Comparison of ENCODE assay signal across 25 cellular contexts in the genomic region with DNA sequence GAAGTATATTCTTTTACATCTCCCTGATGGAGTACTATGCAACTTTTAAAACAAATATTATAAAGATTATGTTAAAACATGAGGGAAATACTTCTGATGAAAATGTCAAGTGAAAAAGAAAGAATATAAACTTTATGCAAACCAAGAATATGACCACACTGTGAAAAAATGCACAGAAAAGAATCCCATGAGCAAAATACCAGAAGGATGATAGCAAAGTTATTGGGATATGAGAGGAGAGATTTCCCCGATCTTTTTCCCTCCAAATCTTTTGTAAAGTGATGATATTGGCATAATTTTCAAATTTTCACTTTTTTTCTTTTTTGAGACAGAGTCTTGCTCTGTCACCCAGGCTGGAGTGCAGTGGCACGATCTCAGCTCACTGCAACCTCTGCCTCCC.
"Had no signal": no experiment of that assay in that cellular context is flagged by ENCODE, and none has a peak within 500 bp of the region (broad histone marks: within the 10 kb centered on the region; RNA-seq: fewer than 3 reads in every experiment).

No MANE protein-coding gene starts in this region.

- H3K36me3 ChIP-seq: gastroesophageal sphincter, neutrophil, right lobe of liver, stomach, suprapubic skin, uterus had no signal

- H3K27ac ChIP-seq: gastroesophageal sphincter, neutrophil, right lobe of liver, stomach, suprapubic skin, uterus had no signal

- H3K4me1 ChIP-seq: gastroesophageal sphincter, uterus had no signal

- DNase-seq: activated CD4-positive, alpha-beta T cell treated with anti-CD3 and anti-CD28 coated beads, Interleukin-2, amount 10 ng/mL, durations not matched to agents 7 days and 5 days; activated CD8-positive, alpha-beta memory T cell treated with anti-CD3 and anti-CD28 coated beads, Interleukin-2, amount 10 ng/mL, durations not matched to agents 7 days and 5 days; activated CD8-positive, alpha-beta T cell treated with anti-CD3 and anti-CD28 coated beads for 36 hours; activated gamma-delta T cell; activated naive CD4-positive, alpha-beta T cell treated with anti-CD3 and anti-CD28 coated beads, Interleukin-2, amount 50 U/mL, for 16 hours; activated naive CD8-positive, alpha-beta T cell treated with anti-CD3 and anti-CD28 coated beads, Interleukin-2, amount 50 U/mL, for 24 hours; activated T-cell treated with anti-CD3 and anti-CD28 coated beads for 4 hours; anterior cingulate cortex; dermis blood vessel endothelial cell; effector CD8-positive, alpha-beta T cell; erythroblast; head of caudate nucleus; left cardiac atrium; right lobe of liver; small intestine; stimulated activated CD4-positive, alpha-beta T cell treated with anti-CD3 and anti-CD28 coated beads, Interleukin-2, amount 100 ng/mL, for 24 hours; stomach; T-helper 17 cell; uterus had no signal

- H3K4me3 ChIP-seq: gastroesophageal sphincter, right lobe of liver, stomach, suprapubic skin, uterus had no signal

- ATAC-seq: activated CD4-positive, CD25-positive, alpha-beta regulatory T cell treated with anti-CD3 and anti-CD28 coated beads, Interleukin-2, amount 50 U/mL, for 24 hours; activated CD8-positive, alpha-beta memory T cell treated with anti-CD3 and anti-CD28 coated beads, Interleukin-2, amount 10 ng/mL, durations not matched to agents 7 days and 5 days; activated CD8-positive, alpha-beta T cell treated with anti-CD3 and anti-CD28 coated beads for 36 hours; activated naive CD8-positive, alpha-beta T cell treated with anti-CD3 and anti-CD28 coated beads, Interleukin-2, amount 50 U/mL, for 24 hours; gastroesophageal sphincter; left cardiac atrium; right lobe of liver; stimulated activated memory B cell treated with anti-CD40 and anti-IgM and Interleukin-4, amounts not matched to agents 10 μg/mL and 1 μg/mL and 100 μg/mL, for 72 hours; T-helper 17 cell had no signal

- H3K27me3 ChIP-seq: gastroesophageal sphincter, neutrophil, right lobe of liver, stomach, suprapubic skin, uterus had no signal

- FAIRE-seq: islet of Langerhans, small intestine had no signal

- H3K9me3 ChIP-seq: gastroesophageal sphincter, neutrophil, right lobe of liver, stomach, suprapubic skin, uterus had no signal
